ENCODE assay signal across 19 cellular contexts in genomic region chr6:151016107-151016506, GRCh38.
DNase-seq lines count a peak whose midpoint lies in the region; ATAC-seq, FAIRE-seq and TF ChIP-seq lines count a peak whose summit lies in the region.
"Had no signal": no experiment of that assay in that cellular context is flagged by ENCODE, and none has a peak within 500 bp of the region (broad histone marks: within the 10 kb centered on the region; RNA-seq: fewer than 3 reads in every experiment).

No MANE protein-coding gene starts in this region.

- dilution Hi-C loops in IMR-90 (cut with HindIII; ENCODE audit: low sequenced_read_pairs, unreplicated experiment) = no loop called here

- TF ChIP-seq EP300 in A549 (IDR thresholded peaks at IDR 0.05) = no peak

- WGBS in A549 (ENCODE audit: missing lambda C conversion rate) = 90% methylated on average over 6 of the region's 6 CpGs
- 86% methylated on average over 3 of the region's 6 CpGs; no CpG with 5 or more reads in 1 of the 2 experiments for WGBS in IMR-90 (ENCODE audit: extremely low coverage in 2 of 2, insufficient read length in 1 of 2), 2 experiments

- TF ChIP-seq RAD21 in A549 (conservative IDR thresholded peaks at IDR 0.05 in 1 of 2, IDR thresholded peaks at IDR 0.05 in 1 of 2) (no peak), IMR-90 (IDR thresholded peaks at IDR 0.05; ENCODE audit: low read length) (no peak)

- H2AK5ac ChIP-seq in IMR-90 (ENCODE audit: low read depth, low read length) = peak overlapping the region; percentile 42

- H3K4me3 ChIP-seq in A549 (no peak overlapping the region), IMR-90 (ENCODE audit: insufficient read depth, low read depth, low read length) (no peak overlapping the region), choroid plexus epithelial cell (ENCODE audit: low read depth, low read length) (no peak overlapping the region), neutrophil (ENCODE audit: low read depth in 1 of 2, low read length in 1 of 2) (no peak overlapping the region)
- H3K4me3 ChIP-seq: GM23338, HAP-1 had no signal

- 0 out of 2 replicates have a peak overlapping the region, but pooled peaks have one; percentile 15 for H3K4ac ChIP-seq in IMR-90 (ENCODE audit: low read depth, low read length)

- H3K9me1 ChIP-seq in IMR-90 (ENCODE audit: insufficient read depth, low read length) = peaks cover 28% of the 10 kb centered on the region

- no peak for TF ChIP-seq CTCF in A549 (IDR thresholded peaks at IDR 0.05)
- TF ChIP-seq CTCF in IMR-90 (conservative IDR thresholded peaks at IDR 0.05; ENCODE audit: low read depth, low read length) = no peak
- no peak for TF ChIP-seq CTCF in choroid plexus epithelial cell (conservative IDR thresholded peaks at IDR 0.05; ENCODE audit: low read depth, low read length)
- no peak for TF ChIP-seq CTCF in neutrophil (IDR thresholded peaks at IDR 0.05)

- intact Hi-C loops in IMR-90 (cut with micrococcal nuclease) = loop anchor here (10.0 kb wide), 1 partner anchor 229 kb away; no protein-coding TSS in a partner anchor

- POLR2A ChIA-PET in A549 (lab: Yijun Ruan, JAX) = no interaction called here
- POLR2A ChIA-PET in IMR-90 (lab: Charles Lee; ENCODE audit: unreplicated experiment) = no interaction called here

- H3K9ac ChIP-seq in IMR-90 (ENCODE audit: low read depth, low read length) = no peak overlapping the region

- CTCF ChIA-PET in A549 (lab: Yijun Ruan, JAX) (interaction anchor here (0.6 to 19.6 kb wide), 5 partner anchors 10 to 319 kb away, joined by 3 to 192 read pairs (median 5); no protein-coding TSS in a partner anchor), IMR-90 (lab: Yijun Ruan, JAX) (interaction anchor here (0.8 to 3.4 kb wide), 2 partner anchors 124 to 309 kb away, joined by 3 to 56 read pairs; no protein-coding TSS in a partner anchor)

- FAIRE-seq in A549 (lab: Jason Lieb, UNC) = no peak
- FAIRE-seq: GM12891, GM18507 had no signal

- H2AFZ ChIP-seq in IMR-90 (replicated peaks; ENCODE audit: low read length, poor library complexity) = no peak overlapping the region
- H2AFZ ChIP-seq: GM23338 had no signal

- H4K91ac ChIP-seq in IMR-90 (ENCODE audit: insufficient read depth, low read depth, low read length) = 0 out of 2 replicates have a peak overlapping the region, but pooled peaks have one; percentile 23

- H3K27ac ChIP-seq in A549 = peak overlapping the region; percentile 42 to 50; a peak in 4 of 6 replicates
- peak overlapping the region; percentile 24; the same call in 1 of the 2 replicates for H3K27ac ChIP-seq in IMR-90 (ENCODE audit: insufficient read depth, low read length)
- H3K27ac ChIP-seq in neutrophil = peak overlapping the region; percentile 56

- H3K27me3 ChIP-seq in IMR-90 (ENCODE audit: control insufficient read depth, insufficient read depth, low read length) (no peaks in the 10 kb centered on the region), neutrophil (no peaks in the 10 kb centered on the region)

- TF ChIP-seq POLR2A in A549 (IDR thresholded peaks at IDR 0.05; ENCODE audit: low read length) (no peak), IMR-90 (IDR thresholded peaks at IDR 0.05; ENCODE audit: low read depth, low read length) (no peak)

- no peak overlapping the region for H3K4me2 ChIP-seq in A549
- H3K4me2 ChIP-seq in IMR-90 (ENCODE audit: low read depth, low read length) = no peak overlapping the region
- H3K4me2 ChIP-seq: GM23338 had no signal

- 0 out of 2 replicates have a peak, but pooled peaks cover 5% of the 10 kb centered on the region for H4K20me1 ChIP-seq in IMR-90 (ENCODE audit: insufficient read depth, low read length)

- BruUV-seq in IMR-90 (replicated peaks; lab: Mats Ljungman, UMichigan) = no TSS peak

- no peak overlapping the region for H2AK9ac ChIP-seq in IMR-90 (replicated peaks; ENCODE audit: low read depth, low read length, poor library complexity)

- H4K5ac ChIP-seq in IMR-90 (ENCODE audit: low read depth, low read length) = no peak overlapping the region; the same call in 1 of the 2 replicates

- no peak overlapping the region for H3K23ac ChIP-seq in IMR-90 (ENCODE audit: low read depth, low read length)

- no peak overlapping the region for H3K56ac ChIP-seq in IMR-90 (ENCODE audit: extremely low read depth, insufficient read depth, low read length)

- no peak overlapping the region for H2BK15ac ChIP-seq in IMR-90 (ENCODE audit: low read depth, low read length)

- no peak overlapping the region; a peak in 1 of 4 replicates for H4K8ac ChIP-seq in IMR-90 (ENCODE audit: low read depth in 2 of 2, low read length in 2 of 2)

- H3K18ac ChIP-seq in IMR-90 (ENCODE audit: low read depth, low read length) = no peak overlapping the region

- DNase-seq in A549 (ENCODE audit: low read depth in 1 of 2, low spot score in 1 of 2) (no peak), IMR-90 (no peak), choroid plexus epithelial cell (ENCODE audit: low read depth) (peak; percentile 52), occipital lobe (lab: John Stamatoyannopoulos, UW) (no peak), SIG-M5 (lab: John Stamatoyannopoulos, UW) (no peak), Kasumi-1 (lab: John Stamatoyannopoulos, UW) (no peak)
- DNase-seq: 8988T; C1 segment of cervical spinal cord; Calu3; CD4-positive, alpha-beta memory T cell; COR-L47; DMS53; DMS79 treated with DMSO at 0.1 percent for 48 hours; GF-D8 had no signal

- H3K14ac ChIP-seq in IMR-90 (replicated peaks; ENCODE audit: low read depth, low read length) = no peak overlapping the region

- H3K36me3 ChIP-seq in IMR-90 (ENCODE audit: control insufficient read depth, insufficient read depth, low read length) = peaks cover 67% of the 10 kb centered on the region
- no peaks in the 10 kb centered on the region for H3K36me3 ChIP-seq in neutrophil

- peaks cover 13 to 46% of the 10 kb centered on the region in 2 experiments for H3K79me1 ChIP-seq in IMR-90 (ENCODE audit: low read depth in 1 of 2, low read length in 2 of 2)

- H2BK20ac ChIP-seq in IMR-90 (ENCODE audit: low read depth, low read length) = no peak overlapping the region

- no peak for ATAC-seq in A549
- no peak for ATAC-seq in IMR-90 (ENCODE audit: low read depth)
- ATAC-seq: GM23338 had no signal

- H2BK5ac ChIP-seq in IMR-90 (ENCODE audit: low read depth, low read length, poor library complexity, severe bottlenecking) = no peak overlapping the region

- H3K9me3 ChIP-seq in A549 (no peaks in the 10 kb centered on the region), IMR-90 (ENCODE audit: control insufficient read depth, insufficient read depth, low read length) (no peaks in the 10 kb centered on the region), neutrophil (no peaks in the 10 kb centered on the region)
- H3K9me3 ChIP-seq: HAP-1 had no signal

- in situ Hi-C loops in IMR-90 (cut with MboI; ENCODE audit: low sequenced_read_pairs) = no loop called here

- H2BK120ac ChIP-seq in IMR-90 (ENCODE audit: low read depth, low read length) = no peak overlapping the region

- peaks cover 36% of the 10 kb centered on the region for H3K4me1 ChIP-seq in A549
- H3K4me1 ChIP-seq in IMR-90 (ENCODE audit: control insufficient read depth, insufficient read depth, low read length) = peaks cover 18% of the 10 kb centered on the region
- peaks cover 19 to 23% of the 10 kb centered on the region in 2 experiments for H3K4me1 ChIP-seq in neutrophil (ENCODE audit: control insufficient read depth in 1 of 2, insufficient read depth in 1 of 2, low read depth in 1 of 2, low read length in 1 of 2)
- H3K4me1 ChIP-seq: HAP-1 had no signal

TF ChIP-seq in A549, 52 proteins besides CTCF, POLR2A, EP300 and RAD21 (continues in another document):
- no peak for TF ChIP-seq ELK1 (IDR thresholded peaks at IDR 0.05; ENCODE audit: low read depth, low read length)
- TF ChIP-seq FOSL2 (IDR thresholded peaks at IDR 0.05) = no peak
- no peak for TF ChIP-seq FOSL2 (CRISPR knock-in tag; IDR thresholded peaks at IDR 0.05)
- TF ChIP-seq EHMT2 (IDR thresholded peaks at IDR 0.05; ENCODE audit: low read depth) = no peak
- TF ChIP-seq ZSCAN20 (CRISPR knock-in tag; IDR thresholded peaks at IDR 0.05) = no peak
- TF ChIP-seq MAZ (IDR thresholded peaks at IDR 0.05; ENCODE audit: borderline replicate concordance, low read depth, low read length) = no peak

TF ChIP-seq in IMR-90, 13 proteins besides CTCF, POLR2A, EP300 and RAD21:
- no peak for TF ChIP-seq MAFK (IDR thresholded peaks at IDR 0.05; ENCODE audit: low read depth, low read length)
- no peak for TF ChIP-seq CEBPB (IDR thresholded peaks at IDR 0.05; ENCODE audit: low read depth, low read length)
- no peak for TF ChIP-seq NFE2L2 (IDR thresholded peaks at IDR 0.05; ENCODE audit: low read depth, low read length)
- no peak for TF ChIP-seq MAZ (IDR thresholded peaks at IDR 0.05; ENCODE audit: borderline replicate concordance, low read depth, low read length)
- no peak for TF ChIP-seq BHLHE40 (IDR thresholded peaks at IDR 0.05; ENCODE audit: low read depth, low read length)
- no peak for TF ChIP-seq SMC3 (IDR thresholded peaks at IDR 0.05; ENCODE audit: low read depth, low read length)
- no peak for TF ChIP-seq FOS (IDR thresholded peaks at IDR 0.05; ENCODE audit: low read depth, low read length)
- TF ChIP-seq RFX5 (IDR thresholded peaks at IDR 0.05; ENCODE audit: low read depth, low read length) = no peak
- TF ChIP-seq MXI1 (IDR thresholded peaks at IDR 0.05; ENCODE audit: borderline replicate concordance, low read depth, low read length) = no peak
